9 cellular contexts compared by ENCODE assay signal in the genomic region with DNA sequence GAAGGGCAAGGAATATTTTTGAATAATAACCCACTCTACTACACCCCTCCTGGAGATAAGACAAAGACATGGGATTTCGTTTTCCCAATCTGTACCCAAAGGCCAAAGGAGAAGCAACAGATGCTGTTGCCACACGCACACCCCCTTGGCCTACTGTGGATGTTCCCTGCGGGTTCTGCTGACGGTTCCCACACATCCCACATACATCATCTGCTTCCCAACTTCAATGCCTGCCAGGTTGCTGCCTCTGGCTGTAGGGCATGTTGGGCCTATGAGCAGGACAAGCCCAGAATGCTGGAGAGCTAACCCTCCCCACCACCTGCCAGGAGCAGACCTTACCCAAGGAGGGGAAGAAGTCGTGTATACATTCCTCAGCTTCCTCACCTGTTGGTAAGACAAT. TPM values are rescaled to one million over a fixed set of nuclear protein-coding genes. Genes with fewer than 3 reads are reported as not detected.
"Had no signal": no experiment of that assay in that cellular context is flagged by ENCODE, and none has a peak within 500 bp of the region (broad histone marks: within the 10 kb centered on the region; RNA-seq: fewer than 3 reads in every experiment).

No MANE protein-coding gene starts in this region.

- H3K36me3 Mint-ChIP-seq: IgD-negative memory B cell had no signal

- FAIRE-seq: H1, H54, HepG2 had no signal

- H3K4me3 ChIP-seq: GM23248 had no signal

- H3K4me1 Mint-ChIP-seq: IgD-negative memory B cell had no signal

- H3K27ac ChIP-seq: GM23248, HL-60 had no signal

- DNase-seq: GM23248, H9, HCEC 1CT, HFFc6 had no signal

- H3K9ac ChIP-seq: GM23248 had no signal

- H3K4me3 Mint-ChIP-seq: H9, HFFc6, IgD-negative memory B cell had no signal

- H2AFZ ChIP-seq: GM23248 had no signal

- H3K9me3 Mint-ChIP-seq: H9, HFFc6 had no signal

- H3K27ac Mint-ChIP-seq: H9, HFFc6, IgD-negative memory B cell had no signal

RNA-seq across cellular contexts. Expression of gene RBFOX2, which starts 13.6 kb away (rescaled TPM):
- polyA plus RNA-seq: IgD-negative memory B cell had no signal
